16 cellular contexts compared by ENCODE assay signal in genomic region chr16:51113254-51114125, GRCh38. TPM values are rescaled to one million over a fixed set of nuclear protein-coding genes. Genes with fewer than 3 reads are reported as not detected.
A peak's percentile ranks its signal among the peaks of the same experiment; 100 is the strongest.
DNase-seq lines count a peak whose midpoint lies in the region; ATAC-seq, FAIRE-seq and TF ChIP-seq lines count a peak whose summit lies in the region.
"Had no signal": no experiment of that assay in that cellular context is flagged by ENCODE, and none has a peak within 500 bp of the region (broad histone marks: within the 10 kb centered on the region; RNA-seq: fewer than 3 reads in every experiment).

No MANE protein-coding gene starts in this region.

- H3K36me3 Mint-ChIP-seq in neural crest cell (ENCODE audit: low read depth): no peaks in the 10 kb centered on the region

- TF ChIP-seq CTCF in GM13976 (IDR thresholded peaks at IDR 0.05; ENCODE audit: borderline replicate concordance, control extremely low read depth, extremely low read depth, insufficient read depth, missing control alignments): no peak
- TF ChIP-seq CTCF in neural crest cell (conservative IDR thresholded peaks at IDR 0.05): no peak

- H3K27me3 ChIP-seq in ectodermal cell (ENCODE audit: control insufficient read depth, insufficient read depth, low read length, poor library complexity, severe bottlenecking): peaks cover 24% of the 10 kb centered on the region

- FAIRE-seq in HTR-8/SVneo (lab: Jason Lieb, UNC): no peak
- FAIRE-seq: K562 had no signal

- H3K36me3 ChIP-seq in ectodermal cell (ENCODE audit: control insufficient read depth, insufficient read depth, low read length): no peaks in the 10 kb centered on the region

- DNase-seq in GM13976 (ENCODE audit: low spot score): peak; percentile 46
- peak; percentile 31 for DNase-seq in neural crest cell (ENCODE audit: low read depth, low spot score)
- DNase-seq in LoVo (ENCODE audit: low spot score): no peak
- no peak for DNase-seq in NCI-H1048 (lab: John Stamatoyannopoulos, UW)
- DNase-seq in HTR-8/SVneo (ENCODE audit: insufficient read length, low spot score): no peak
- DNase-seq: activated T-cell treated with anti-CD3 and anti-CD28 coated beads, Interleukin-2, amount 50 U/mL, for 72 hours; aorta; GOT3; NCI-H1930; SK-N-SH had no signal

- WGBS in ectodermal cell, 2 experiments: 2 to 3% methylated on average over 42 to 46 of the region's 49 CpGs

- H3K9me3 Mint-ChIP-seq in neural crest cell: peaks cover 5% of the 10 kb centered on the region

- H3K27ac Mint-ChIP-seq in neural crest cell (ENCODE audit: unreplicated experiment): no peak overlapping the region
- H3K27ac Mint-ChIP-seq: activated T-cell treated with anti-CD3 and anti-CD28 coated beads, Interleukin-2, amount 50 U/mL, for 72 hours had no signal

- H3K9me3 ChIP-seq in ectodermal cell (ENCODE audit: control insufficient read depth, low read length): no peaks in the 10 kb centered on the region
- H3K9me3 ChIP-seq: SK-N-SH had no signal

- peak overlapping the region; percentile 82 for H3K4me3 Mint-ChIP-seq in neural crest cell
- H3K4me3 Mint-ChIP-seq: activated T-cell treated with anti-CD3 and anti-CD28 coated beads, Interleukin-2, amount 50 U/mL, for 72 hours had no signal

- peaks cover 42% of the 10 kb centered on the region for H3K4me1 Mint-ChIP-seq in neural crest cell

- peaks cover 31% of the 10 kb centered on the region for H3K4me1 ChIP-seq in ectodermal cell (ENCODE audit: control insufficient read depth, insufficient read depth, low read length)

- in situ Hi-C loops in GM13976 (cut with MboI; ENCODE audit: low sequenced_read_pairs, unreplicated experiment): no loop called here

- H3K27ac ChIP-seq in ectodermal cell (ENCODE audit: insufficient read depth, low read depth, low read length, poor library complexity, severe bottlenecking): no peak overlapping the region
- H3K27ac ChIP-seq: C4-2B had no signal

- peak overlapping the region; percentile 14 for H3K4me3 ChIP-seq in ectodermal cell (ENCODE audit: insufficient read depth, low read depth, low read length)
- H3K4me3 ChIP-seq: K562 had no signal

- peaks cover 66% of the 10 kb centered on the region for H3K27me3 Mint-ChIP-seq in neural crest cell (ENCODE audit: low read depth)

- ATAC-seq in HG02588 (IDR thresholded peaks at IDR 0.05; ENCODE audit: unreplicated experiment) (peak; percentile 63), GM18861 (IDR thresholded peaks at IDR 0.05; ENCODE audit: unreplicated experiment) (no peak)
- ATAC-seq: activated CD4-positive, CD25-positive, alpha-beta regulatory T cell treated with anti-CD3 and anti-CD28 coated beads, Interleukin-2, amount 50 U/mL, for 24 hours; activated T-cell treated with anti-CD3 and anti-CD28 coated beads, Interleukin-2, amount 50 U/mL, for 72 hours; K562 had no signal

RNA-seq across cellular contexts. Expression of gene SALL1, which starts 37.6 kb away (rescaled TPM):
- 89.0 TPM for polyA plus RNA-seq in ectodermal cell (2013, experiment 1 of 4)
- polyA plus RNA-seq in ectodermal cell (2013, experiment 2 of 4): 98.4 TPM
- polyA plus RNA-seq in ectodermal cell (2013, experiment 3 of 4): 75.6 TPM
- 79.9 TPM for polyA plus RNA-seq in ectodermal cell (2013, experiment 4 of 4)
- 79.4 and 85.7 TPM in 2 replicates for total RNA-seq in neural crest cell
- total RNA-seq: activated T-cell treated with anti-CD3 and anti-CD28 coated beads, Interleukin-2, amount 50 U/mL, for 72 hours; aorta; K562 had no signal
- polyA plus RNA-seq: aorta, K562 had no signal

Comparison
In these comparisons a context has a peak if more than half of its experiments do, and no peak if none do; other contexts are left out.
1. DNase-seq: peak in GM13976 (single experiment) and neural crest cell (single experiment); none in LoVo (single experiment), NCI-H1048 (single experiment) and HTR-8/SVneo (single experiment).